ENCODE assay signal across 28 cellular contexts in genomic region chr6:121560476-121560875, GRCh38.
"Had no signal": no experiment of that assay in that cellular context is flagged by ENCODE, and none has a peak within 500 bp of the region (broad histone marks: within the 10 kb centered on the region; RNA-seq: fewer than 3 reads in every experiment).

No MANE protein-coding gene starts in this region.

- H3K27me3 ChIP-seq: stomach, suprapubic skin, testis, thyroid gland, tibial artery, tibial nerve, transverse colon, upper lobe of left lung, upper lobe of right lung, uterus, vagina had no signal

- H3K4me3 ChIP-seq: stomach, suprapubic skin, testis, thoracic aorta, thyroid gland, tibial artery, tibial nerve, transverse colon, upper lobe of left lung, upper lobe of right lung, uterus, vagina had no signal

- H3K36me3 ChIP-seq: stomach, suprapubic skin, thoracic aorta, thyroid gland, tibial artery, tibial nerve, transverse colon, upper lobe of left lung, upper lobe of right lung, uterus, vagina had no signal

- H3K27ac ChIP-seq: stomach, suprapubic skin, testis, thoracic aorta, thyroid gland, tibial artery, tibial nerve, transverse colon, upper lobe of left lung, upper lobe of right lung, uterus, vagina had no signal

- H3K9me3 ChIP-seq: testis, thyroid gland had no signal

- H3K36me3 Mint-ChIP-seq: stimulated activated effector memory CD8-positive, alpha-beta T cell treated with anti-CD3 and anti-CD28 coated beads, Interleukin-12 subunit alpha, Interleukin-12 subunit beta, amount 100 ng/mL, for 72 hours; stimulated activated memory B cell treated with anti-CD40 and anti-IgM and Interleukin-4, amounts not matched to agents 10 μg/mL and 1 μg/mL and 100 μg/mL, for 72 hours; stimulated activated naive B cell treated with anti-CD40 and anti-IgM and Interleukin-4, amounts not matched to agents 10 μg/mL and 1 μg/mL and 100 μg/mL, for 72 hours; type B pancreatic cell had no signal

- H3K27me3 Mint-ChIP-seq: stimulated activated memory B cell treated with anti-CD40 and anti-IgM and Interleukin-4, amounts not matched to agents 10 μg/mL and 1 μg/mL and 100 μg/mL, for 72 hours; stimulated activated naive B cell treated with anti-CD40 and anti-IgM and Interleukin-4, amounts not matched to agents 10 μg/mL and 1 μg/mL and 100 μg/mL, for 72 hours; stimulated activated naive CD8-positive, alpha-beta T cell treated with anti-CD3 and anti-CD28 coated beads, Interleukin-15, amount 100 ng/mL, for 72 hours; stimulated activated naive CD8-positive, alpha-beta T cell treated with anti-CD3 and anti-CD28 coated beads, Interleukin-15, Interleukin-2, amounts not matched to agents 100 ng/mL and 50 ng/mL, for 24 hours; type B pancreatic cell had no signal

- ATAC-seq: stimulated activated effector memory CD8-positive, alpha-beta T cell treated with anti-CD3 and anti-CD28 coated beads, Interleukin-12 subunit alpha, Interleukin-12 subunit beta, amount 100 ng/mL, for 72 hours; stimulated activated memory B cell treated with anti-CD40 and anti-IgM and Interleukin-4, amounts not matched to agents 10 μg/mL and 1 μg/mL and 100 μg/mL, for 72 hours; stimulated activated naive B cell treated with anti-CD40 and anti-IgM and Interleukin-4, amounts not matched to agents 10 μg/mL and 1 μg/mL and 100 μg/mL, for 72 hours; stimulated activated naive CD8-positive, alpha-beta T cell treated with anti-CD3 and anti-CD28 coated beads, Interleukin-15, amount 100 ng/mL, for 72 hours; stimulated activated naive CD8-positive, alpha-beta T cell treated with anti-CD3 and anti-CD28 coated beads, Interleukin-15, Interleukin-2, amounts not matched to agents 100 U/mL and 50 U/mL, for 24 hours; upper lobe of right lung had no signal

- H3K27ac Mint-ChIP-seq: stimulated activated effector memory CD8-positive, alpha-beta T cell treated with anti-CD3 and anti-CD28 coated beads, Interleukin-12 subunit alpha, Interleukin-12 subunit beta, amount 100 ng/mL, for 72 hours; stimulated activated memory B cell treated with anti-CD40 and anti-IgM and Interleukin-4, amounts not matched to agents 10 μg/mL and 1 μg/mL and 100 μg/mL, for 72 hours; stimulated activated naive B cell treated with anti-CD40 and anti-IgM and Interleukin-4, amounts not matched to agents 10 μg/mL and 1 μg/mL and 100 μg/mL, for 72 hours; stimulated activated naive CD8-positive, alpha-beta T cell treated with anti-CD3 and anti-CD28 coated beads, Interleukin-15, amount 100 ng/mL, for 72 hours; stimulated activated naive CD8-positive, alpha-beta T cell treated with anti-CD3 and anti-CD28 coated beads, Interleukin-15, Interleukin-2, amounts not matched to agents 100 ng/mL and 50 ng/mL, for 24 hours; type B pancreatic cell had no signal

- H3K4me3 Mint-ChIP-seq: stimulated activated effector memory CD8-positive, alpha-beta T cell treated with anti-CD3 and anti-CD28 coated beads, Interleukin-12 subunit alpha, Interleukin-12 subunit beta, amount 100 ng/mL, for 72 hours; stimulated activated memory B cell treated with anti-CD40 and anti-IgM and Interleukin-4, amounts not matched to agents 10 μg/mL and 1 μg/mL and 100 μg/mL, for 72 hours; stimulated activated naive B cell treated with anti-CD40 and anti-IgM and Interleukin-4, amounts not matched to agents 10 μg/mL and 1 μg/mL and 100 μg/mL, for 72 hours; stimulated activated naive CD8-positive, alpha-beta T cell treated with anti-CD3 and anti-CD28 coated beads, Interleukin-15, amount 100 ng/mL, for 72 hours; stimulated activated naive CD8-positive, alpha-beta T cell treated with anti-CD3 and anti-CD28 coated beads, Interleukin-15, Interleukin-2, amounts not matched to agents 100 ng/mL and 50 ng/mL, for 24 hours; type B pancreatic cell had no signal

- H3K4me1 Mint-ChIP-seq: stimulated activated effector memory CD8-positive, alpha-beta T cell treated with anti-CD3 and anti-CD28 coated beads, Interleukin-12 subunit alpha, Interleukin-12 subunit beta, amount 100 ng/mL, for 72 hours; stimulated activated memory B cell treated with anti-CD40 and anti-IgM and Interleukin-4, amounts not matched to agents 10 μg/mL and 1 μg/mL and 100 μg/mL, for 72 hours; stimulated activated naive B cell treated with anti-CD40 and anti-IgM and Interleukin-4, amounts not matched to agents 10 μg/mL and 1 μg/mL and 100 μg/mL, for 72 hours; stimulated activated naive CD8-positive, alpha-beta T cell treated with anti-CD3 and anti-CD28 coated beads, Interleukin-15, amount 100 ng/mL, for 72 hours had no signal

- FAIRE-seq: urothelium cell line had no signal

- DNase-seq: stimulated activated CD4-positive, alpha-beta T cell treated with anti-CD3 and anti-CD28 coated beads, Interleukin-2, amount 100 ng/mL, for 48 hours; stimulated activated CD4-positive, alpha-beta T cell treated with anti-CD3 and anti-CD28 coated beads, Interleukin-4, amount 100 ng/mL, for 1 hour; stimulated activated CD4-positive, alpha-beta T cell treated with anti-CD3 and anti-CD28 coated beads, Interleukin-4, amount 100 ng/mL, for 24 hours; stimulated activated CD4-positive, alpha-beta T cell treated with anti-CD3 and anti-CD28 coated beads, Interleukin-4, amount 100 ng/mL, for 4 hours; stimulated activated CD8-positive, alpha-beta memory T cell treated with anti-CD3 and anti-CD28 coated beads, Interleukin-4, amount 100 ng/mL, for 48 hours; stimulated activated naive B cell treated with anti-CD40 and anti-IgM and Interleukin-4, amounts not matched to agents 10 μg/mL and 1 μg/mL and 100 μg/mL, for 72 hours; stimulated activated naive CD4-positive, alpha-beta T cell; stimulated activated naive CD4-positive, alpha-beta T cell treated with Interleukin-2 at 50 U/mL for 16 hours; stimulated activated naive CD8-positive, alpha-beta T cell treated with anti-CD3 and anti-CD28 coated beads, Interleukin-15, amount 100 ng/mL, for 72 hours; stimulated activated naive CD8-positive, alpha-beta T cell treated with anti-CD3 and anti-CD28 coated beads, Interleukin-15, Interleukin-2, amounts not matched to agents 100 U/mL and 50 U/mL, for 24 hours; stomach; substantia nigra; testis; thyroid gland; tibial artery; transverse colon; upper lobe of left lung; upper lobe of right lung; uterus had no signal

- H3K4me1 ChIP-seq: stomach, suprapubic skin, testis, thyroid gland, tibial artery, tibial nerve, transverse colon, upper lobe of left lung, upper lobe of right lung, uterus, vagina had no signal
